28 cellular contexts compared by ENCODE assay signal in the genomic region with DNA sequence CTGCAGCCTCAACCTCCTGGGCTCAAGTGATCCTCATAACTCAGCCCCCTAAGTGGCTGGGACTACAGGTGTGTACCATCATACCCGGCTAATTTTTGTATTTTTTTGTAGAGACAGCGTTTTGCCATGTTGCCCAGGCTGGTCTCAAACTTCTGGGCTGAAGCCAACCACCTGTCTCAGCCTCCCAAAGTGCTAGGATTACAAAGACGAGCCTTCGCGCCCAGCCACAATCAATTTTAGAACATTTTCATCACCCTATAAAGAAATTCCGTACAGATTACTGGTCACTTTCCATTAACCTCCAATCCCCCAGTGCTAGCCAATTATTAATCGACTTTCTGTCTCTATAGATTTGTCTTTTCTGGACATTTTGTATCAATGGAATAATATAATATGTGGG.
"Had no signal": no experiment of that assay in that cellular context is flagged by ENCODE, and none has a peak within 500 bp of the region (broad histone marks: within the 10 kb centered on the region; RNA-seq: fewer than 3 reads in every experiment).

No MANE protein-coding gene starts in this region.

- ATAC-seq: activated CD8-positive, alpha-beta T cell treated with anti-CD3 and anti-CD28 coated beads for 36 hours; activated naive CD4-positive, alpha-beta T cell treated with anti-CD3 and anti-CD28 coated beads, Interleukin-2, amount 50 U/mL, for 72 hours; activated T-cell treated with anti-CD3 and anti-CD28 coated beads, Interleukin-2, amount 50 U/mL, for 4 hours; activated T-cell treated with anti-CD3 and anti-CD28 coated beads, Interleukin-2, amount 50 U/mL, for 72 hours; activated T-helper 17 cell treated with anti-CD3 and anti-CD28 coated beads, Interleukin-2, amount 50 U/mL, for 72 hours had no signal

- DNase-seq: activated B cell treated with CpG ODN at 0.5 μM for 24 hours; activated CD4-positive, alpha-beta memory T cell treated with anti-CD3 and anti-CD28 coated beads for 36 hours; activated CD4-positive, alpha-beta T cell treated with anti-CD3 and anti-CD28 coated beads for 4 hours; activated CD4-positive, alpha-beta T cell treated with anti-CD3 and anti-CD28 coated beads, Interleukin-2, amount 10 ng/mL, durations not matched to agents 24 days and 14 days; activated CD4-positive, alpha-beta T cell treated with anti-CD3 and anti-CD28 coated beads, Interleukin-2, amount 50 U/mL, for 1 hour; activated CD4-positive, alpha-beta T cell treated with anti-CD3 and anti-CD28 coated beads, Interleukin-2, amount 50 U/mL, for 4 hours; activated CD4-positive, CD25-positive, alpha-beta regulatory T cell treated with anti-CD3 and anti-CD28 coated beads, Interleukin-2, amount 50 U/mL, for 72 hours; activated CD8-positive, alpha-beta memory T cell treated with anti-CD3 and anti-CD28 coated beads, Interleukin-2, amount 50 U/mL, for 4 hours; activated CD8-positive, alpha-beta T cell treated with anti-CD3 and anti-CD28 coated beads for 36 hours; activated effector memory CD4-positive, alpha-beta T cell treated with anti-CD3 and anti-CD28 coated beads, Interleukin-2, amount 50 U/mL, for 16 hours; activated gamma-delta T cell treated with Interleukin-2 at 50 U/mL for 16 hours; activated naive CD4-positive, alpha-beta T cell; activated naive CD4-positive, alpha-beta T cell treated with anti-CD3 and anti-CD28 coated beads for 36 hours; activated naive CD4-positive, alpha-beta T cell treated with anti-CD3 and anti-CD28 coated beads, Interleukin-2, amount 50 U/mL, for 16 hours; activated naive CD8-positive, alpha-beta T cell treated with anti-CD3 and anti-CD28 coated beads for 36 hours; activated T-cell treated with anti-CD3 and anti-CD28 coated beads for 4 hours; activated T-cell treated with anti-CD3 and anti-CD28 coated beads, Interleukin-2, amount 50 U/mL, for 1 hour; activated T-cell treated with anti-CD3 and anti-CD28 coated beads, Interleukin-2, amount 50 U/mL, for 4 hours; activated T-cell treated with anti-CD3 and anti-CD28 coated beads, Interleukin-2, amount 50 U/mL, for 72 hours; adrenal gland; amniotic stem cell; anterior cingulate cortex; caudate nucleus; cerebellar nuclear complex; T-helper 2 cell; T-helper 9 cell had no signal
